ENCODE assay signal across 9 cellular contexts in genomic region chr2:187854801-187855200, GRCh38.
"Had no signal": no experiment of that assay in that cellular context is flagged by ENCODE, and none has a peak within 500 bp of the region (broad histone marks: within the 10 kb centered on the region; RNA-seq: fewer than 3 reads in every experiment).

No MANE protein-coding gene starts in this region.

- H3K9me3 ChIP-seq: HAP-1 had no signal

- H3K4me1 Mint-ChIP-seq: IgD-negative memory B cell had no signal

- H3K36me3 ChIP-seq: HAP-1 had no signal

- H3K9ac ChIP-seq: GM23248 had no signal

- H3K4me3 ChIP-seq: GM23248, HAP-1 had no signal

- H3K9me3 Mint-ChIP-seq: HFFc6 had no signal

- H3K27me3 Mint-ChIP-seq: IgD-negative memory B cell had no signal

- H3K4me1 ChIP-seq: HAP-1 had no signal

- H3K27ac ChIP-seq: GM23248, HL-60 had no signal

- H3K27ac Mint-ChIP-seq: HFFc6, IgD-negative memory B cell had no signal

- H2AFZ ChIP-seq: GM23248 had no signal

- H3K4me3 Mint-ChIP-seq: HFFc6, IgD-negative memory B cell had no signal

- DNase-seq: GM23248, GOT3, H7, HFFc6 had no signal

- ATAC-seq: HCT116, HepG2 had no signal

- FAIRE-seq: HepG2 had no signal
